Comparison of ENCODE assay signal across 24 cellular contexts in the genomic region with DNA sequence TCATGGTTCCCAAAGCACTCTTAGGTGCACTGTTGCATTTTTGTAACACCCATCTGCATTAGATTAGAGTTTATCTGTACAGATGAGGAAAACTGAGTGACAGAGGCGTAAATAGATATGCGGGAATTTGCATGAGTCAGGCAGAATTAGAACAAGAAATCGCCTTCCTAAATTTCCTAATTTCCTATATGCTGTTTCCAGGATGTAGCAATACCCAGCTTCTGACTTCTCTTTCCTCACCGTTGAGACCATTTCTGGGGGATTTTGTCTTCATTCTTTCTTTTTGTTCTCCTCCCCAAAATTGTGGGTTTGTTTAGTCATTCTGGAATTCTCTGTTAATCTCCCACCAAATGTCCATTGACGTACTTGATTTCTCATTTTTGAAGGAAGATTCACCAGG. TPM values are rescaled to one million over a fixed set of nuclear protein-coding genes. Genes with fewer than 3 reads are reported as not detected.
DNase-seq lines count a peak whose midpoint lies in the region; ATAC-seq and TF ChIP-seq lines count a peak whose summit lies in the region.
"Had no signal": no experiment of that assay in that cellular context is flagged by ENCODE, and none has a peak within 500 bp of the region (broad histone marks: within the 10 kb centered on the region; RNA-seq: fewer than 3 reads in every experiment).

No MANE protein-coding gene starts in this region.

- H3K9me3 ChIP-seq in BLaER1 (peaks cover 29% of the 10 kb centered on the region), hepatocyte (ENCODE audit: low read depth) (no peaks in the 10 kb centered on the region)
- no peaks in the 10 kb centered on the region for H3K9me3 ChIP-seq in CD4-positive, alpha-beta T cell (ENCODE audit: control insufficient read depth, low read length)

- ATAC-seq in CD4-positive, alpha-beta T cell (ENCODE audit: poor library complexity), result no peak
- no peak for ATAC-seq in GM21825 (IDR thresholded peaks at IDR 0.05; ENCODE audit: unreplicated experiment)
- ATAC-seq in GM21786 (IDR thresholded peaks at IDR 0.05; ENCODE audit: unreplicated experiment), result no peak
- ATAC-seq: esophagus mucosa, gastroesophageal sphincter had no signal

- H4K20me1 ChIP-seq in BLaER1 (no peaks in the 10 kb centered on the region), hepatocyte (ENCODE audit: insufficient read depth, poor library complexity, severe bottlenecking) (no peaks in the 10 kb centered on the region)

- H3K27ac Mint-ChIP-seq in CD4-positive, alpha-beta T cell, result peak overlapping the region; percentile 18
- H3K27ac Mint-ChIP-seq: endodermal cell; nephron; T-helper 2 cell treated with Interferon-gamma antibody and Interleukin-4, amounts not matched to agents 5 μg/mL and 100 μg/mL, for 36 hours had no signal

- H2AFZ ChIP-seq in hepatocyte, result no peak overlapping the region

- no peak for DNase-seq in CD4-positive, alpha-beta T cell
- peak; percentile 91 for DNase-seq in amniotic epithelial cell (ENCODE audit: low read depth)
- no peak for DNase-seq in hepatocyte (ENCODE audit: low spot score)
- DNase-seq in NCI-H1105 treated with DMSO at 0.1 percent for 48 hours (lab: John Stamatoyannopoulos, UW), result no peak
- DNase-seq: activated T-cell treated with anti-CD3 and anti-CD28 coated beads for 4 hours; central memory CD4-positive, alpha-beta T cell; dermis blood vessel endothelial cell; EL; NCI-H1048; NCI-H1694 treated with DMSO at 0.1 percent for 48 hours; NCI-H510A treated with DMSO at 0.1 percent for 48 hours; SIG-M5; stimulated activated naive B cell treated with anti-CD40 and anti-IgM and Interleukin-4, amounts not matched to agents 10 μg/mL and 1 μg/mL and 100 μg/mL, for 72 hours; substantia nigra; upper lobe of left lung had no signal

- H3K36me3 ChIP-seq in BLaER1 (no peaks in the 10 kb centered on the region), hepatocyte (replicated peaks; ENCODE audit: insufficient read depth, low read depth) (no peaks in the 10 kb centered on the region)
- H3K36me3 ChIP-seq: gastroesophageal sphincter, HAP-1, upper lobe of left lung had no signal

- no peaks in the 10 kb centered on the region for H3K9me2 ChIP-seq in hepatocyte (replicated peaks; ENCODE audit: insufficient read depth)

- H3K79me2 ChIP-seq in hepatocyte, result no peaks in the 10 kb centered on the region

- H3K4me1 ChIP-seq in BLaER1 (peaks cover 15% of the 10 kb centered on the region), hepatocyte (ENCODE audit: insufficient read depth) (no peaks in the 10 kb centered on the region)
- H3K4me1 ChIP-seq: HAP-1 had no signal

- TF ChIP-seq CTCF in CD4-positive, alpha-beta T cell (IDR thresholded peaks at IDR 0.05), result no peak
- TF ChIP-seq CTCF in hepatocyte (IDR thresholded peaks at IDR 0.05; ENCODE audit: poor library complexity), result no peak

- H3K36me3 Mint-ChIP-seq in CD4-positive, alpha-beta T cell (ENCODE audit: low read depth), result peaks cover 4% of the 10 kb centered on the region

- no peaks in the 10 kb centered on the region for H3K27me3 ChIP-seq in BLaER1
- H3K27me3 ChIP-seq in CD4-positive, alpha-beta T cell (ENCODE audit: control insufficient read depth, insufficient read depth, low read length), result no peaks in the 10 kb centered on the region
- no peaks in the 10 kb centered on the region for H3K27me3 ChIP-seq in hepatocyte
- H3K27me3 ChIP-seq: upper lobe of left lung had no signal

- H3K4me3 Mint-ChIP-seq in CD4-positive, alpha-beta T cell, result no peak overlapping the region
- H3K4me3 Mint-ChIP-seq: endodermal cell; nephron; T-helper 2 cell treated with Interferon-gamma antibody and Interleukin-4, amounts not matched to agents 5 μg/mL and 100 μg/mL, for 36 hours had no signal

- intact Hi-C loops in CD4-positive, alpha-beta T cell (cut with DNase I, micrococcal nuclease), result loop anchor here (2.0 to 10.0 kb wide), 3 partner anchors 22 to 170 kb away; partner anchors contain the start of gene FXYD7 (in 2 of the 2)

- H3K4me3 ChIP-seq in BLaER1 (no peak overlapping the region), hepatocyte (no peak overlapping the region)
- H3K4me3 ChIP-seq: gastroesophageal sphincter, HAP-1, upper lobe of left lung had no signal

- H3K4me2 ChIP-seq in BLaER1, result peak overlapping the region; percentile 67
- no peak overlapping the region for H3K4me2 ChIP-seq in hepatocyte

- POLR2A ChIA-PET in CD4-positive, alpha-beta T cell (lab: Charles Lee), result interaction anchor here (1.2 to 4.4 kb wide), 5 partner anchors 23 to 52 kb away, joined by 3 to 58 read pairs (median 5); partner anchors contain the start of gene GRAMD1A

- peaks cover 4% of the 10 kb centered on the region for H3K9me3 Mint-ChIP-seq in CD4-positive, alpha-beta T cell

- CTCF ChIA-PET in CD4-positive, alpha-beta T cell (lab: Charles Lee), result interaction anchor here (2.4 to 4.7 kb wide), 2 partner anchors 27 to 39 kb away, joined by 10 to 50 read pairs; no protein-coding TSS in a partner anchor

- WGBS in hepatocyte (ENCODE audit: low lambda C conversion rate, missing lambda C conversion rate), result 74% methylated on average over 5 of the region's 5 CpGs

- no peak overlapping the region for H3K9ac ChIP-seq in BLaER1

- H3K4me1 Mint-ChIP-seq in CD4-positive, alpha-beta T cell (ENCODE audit: low read depth), result peaks cover 22% of the 10 kb centered on the region

- H3K27me3 Mint-ChIP-seq in CD4-positive, alpha-beta T cell, result no peaks in the 10 kb centered on the region

- H3K27ac ChIP-seq in BLaER1 (no peak overlapping the region), hepatocyte (peak overlapping the region; percentile 56)
- no peak overlapping the region for H3K27ac ChIP-seq in CD4-positive, alpha-beta T cell (ENCODE audit: low read depth, low read length)
- H3K27ac ChIP-seq: gastroesophageal sphincter had no signal

RNA-seq across cellular contexts. Expression of gene ZNF792, which starts 10.6 kb away (rescaled TPM):
- total RNA-seq in CD4-positive, alpha-beta T cell, result 1 to 10 TPM; 6.8 to 8.9 TPM
- 9.5 and 10.6 TPM in 2 replicates for total RNA-seq in hepatocyte
- polyA plus RNA-seq in hepatocyte, result 3.5 and 3.6 TPM in 2 replicates

RNA-seq across cellular contexts. Expression of gene GRAMD1A, which starts 25.5 kb away (rescaled TPM):
- 100 to 1,000 TPM; 221 to 229 TPM for total RNA-seq in CD4-positive, alpha-beta T cell
- 34.8 and 35.4 TPM in 2 replicates for total RNA-seq in hepatocyte
- polyA plus RNA-seq in hepatocyte, result 80.2 and 92.4 TPM in 2 replicates

RNA-seq across cellular contexts. Expression of gene ZNF30, which starts 47.9 kb away (rescaled TPM):
- total RNA-seq in CD4-positive, alpha-beta T cell, result 1 to 10 TPM in 1 of 2 experiments, under 1 TPM in 1; 0.84 to 1.1 TPM
- total RNA-seq in hepatocyte, result 3.0 and 3.2 TPM in 2 replicates
- 1.1 and 1.2 TPM in 2 replicates for polyA plus RNA-seq in hepatocyte

RNA-seq across cellular contexts. Expression of gene SCN1B, which starts 55.6 kb away (rescaled TPM):
- 1 to 10 TPM; 1.4 to 2.3 TPM for total RNA-seq in CD4-positive, alpha-beta T cell
- total RNA-seq in hepatocyte, result 0.20 and 0.60 TPM in 2 replicates
- polyA plus RNA-seq in hepatocyte, result 2.5 and 3.1 TPM in 2 replicates
